ENCODE assay signal across 21 cellular contexts in the genomic region with DNA sequence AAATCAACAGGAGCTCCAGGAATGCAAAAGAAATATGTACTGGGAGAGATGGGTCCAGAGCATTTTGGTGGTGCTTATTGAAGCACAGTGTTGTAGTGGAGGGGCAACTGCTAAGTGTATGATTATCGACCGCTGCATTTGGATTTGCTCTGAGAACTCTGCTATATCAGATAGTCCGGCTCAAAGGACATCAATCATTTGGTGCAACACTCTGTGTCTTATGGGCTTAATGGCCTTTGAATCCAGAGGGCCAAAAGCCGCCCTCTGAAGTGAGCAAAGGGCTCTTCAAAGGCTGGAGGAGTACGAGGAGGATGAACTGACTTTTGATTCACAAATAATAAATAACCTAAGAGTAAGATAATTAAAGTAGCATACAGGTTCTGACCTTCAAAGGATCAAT. TPM values are rescaled to one million over a fixed set of nuclear protein-coding genes. Genes with fewer than 3 reads are reported as not detected.
DNase-seq lines count a peak whose midpoint lies in the region; ATAC-seq, FAIRE-seq and TF ChIP-seq lines count a peak whose summit lies in the region.
"Had no signal": no experiment of that assay in that cellular context is flagged by ENCODE, and none has a peak within 500 bp of the region (broad histone marks: within the 10 kb centered on the region; RNA-seq: fewer than 3 reads in every experiment).

No MANE protein-coding gene starts in this region.

- H3K9me3 ChIP-seq in OCI-LY3 (ENCODE audit: insufficient read depth, low read length) (no peaks in the 10 kb centered on the region), K562 (replicated peaks; ENCODE audit: control insufficient read depth, insufficient read depth, low read depth, low read length) (no peaks in the 10 kb centered on the region)
- H3K9me3 ChIP-seq: A549, Caco-2 had no signal

- CTCF ChIA-PET in K562 (lab: Yijun Ruan, JAX; ENCODE audit: low intra/inter-chr PET ratio), result no interaction called here

- H3K79me2 ChIP-seq in OCI-LY3 (ENCODE audit: low read length), result peaks cover 30% of the 10 kb centered on the region
- no peaks in the 10 kb centered on the region for H3K79me2 ChIP-seq in K562 (ENCODE audit: control insufficient read depth, insufficient read depth, low read length)

- BruUV-seq in K562 (replicated peaks; lab: Mats Ljungman, UMichigan), result no TSS peak

- TF ChIP-seq CTCF in OCI-LY3 (IDR thresholded peaks at IDR 0.05; ENCODE audit: low read depth, low read length), result no peak
- TF ChIP-seq CTCF in K562 (IDR thresholded peaks at IDR 0.05 in 2 of 3, conservative IDR thresholded peaks at IDR 0.05 in 1 of 3; ENCODE audit: insufficient read depth in 2 of 3, low read depth in 1 of 3, low read length in 3 of 3), result no peak

- H4K20me1 ChIP-seq in OCI-LY3 (ENCODE audit: insufficient read depth, low read length), result no peaks in the 10 kb centered on the region
- no peaks in the 10 kb centered on the region for H4K20me1 ChIP-seq in K562 (replicated peaks; ENCODE audit: control insufficient read depth, insufficient read depth, low read length)
- H4K20me1 ChIP-seq: BLaER1 treated with 17β-estradiol and CSF1 and Interleukin-3, amounts not matched to agents 10 nM and 100 nM had no signal

- FAIRE-seq in K562 (lab: Jason Lieb, UNC), result no peak
- FAIRE-seq: A549, D721Med, G401.6, GM19239 had no signal

- no peak for TF ChIP-seq EP300 in K562 (IDR thresholded peaks at IDR 0.05; ENCODE audit: low read length)

- H2AFZ ChIP-seq in OCI-LY3 (ENCODE audit: low read depth, low read length) (no peak overlapping the region), K562 (ENCODE audit: low read depth, low read length) (no peak overlapping the region; the same call in 1 of the 2 replicates)

- no peaks in the 10 kb centered on the region for H3K27me3 ChIP-seq in OCI-LY3 (ENCODE audit: low read depth, low read length)
- no peaks in the 10 kb centered on the region for H3K27me3 ChIP-seq in K562 (ENCODE audit: control insufficient read depth in 2 of 2, insufficient read depth in 2 of 2, low read length in 2 of 2)
- H3K27me3 ChIP-seq: BLaER1 treated with 17β-estradiol and CSF1 and Interleukin-3, amounts not matched to agents 10 nM and 100 nM had no signal

- no peak for ATAC-seq in K562
- ATAC-seq: A549; CD8-positive, alpha-beta T cell had no signal

- in situ Hi-C loops in K562 (cut with MboI), result no loop called here

- H3K27ac ChIP-seq in OCI-LY3 (ENCODE audit: low read length) (peak overlapping the region; percentile 99), K562 (ENCODE audit: extremely low read depth, low read depth, low read length) (no peak overlapping the region)
- H3K27ac ChIP-seq: 22Rv1; A549; BLaER1 treated with 17β-estradiol and CSF1 and Interleukin-3, amounts not matched to agents 10 nM and 100 nM; C4-2B had no signal

- H3K36me3 ChIP-seq in OCI-LY3 (replicated peaks; ENCODE audit: low read depth, low read length), result peaks cover 8% of the 10 kb centered on the region
- no peaks in the 10 kb centered on the region for H3K36me3 ChIP-seq in K562 (ENCODE audit: control insufficient read depth, insufficient read depth, low read length)
- H3K36me3 ChIP-seq: BLaER1 treated with 17β-estradiol and CSF1 and Interleukin-3, amounts not matched to agents 10 nM and 100 nM had no signal

- H3K4me1 ChIP-seq in OCI-LY3 (ENCODE audit: low read length), result peaks cover 84% of the 10 kb centered on the region
- no peaks in the 10 kb centered on the region; a peak in 1 of 5 replicates for H3K4me1 ChIP-seq in K562 (replicated peaks in 1 of 2; ENCODE audit: control insufficient read depth in 2 of 2, insufficient read depth in 2 of 2, low read length in 2 of 2)
- H3K4me1 ChIP-seq: A549, Caco-2 had no signal

- TF ChIP-seq RAD21 in K562 (CRISPR knock-in tag; conservative IDR thresholded peaks at IDR 0.05 in 1 of 2, IDR thresholded peaks at IDR 0.05 in 1 of 2), result no peak

- no peaks in the 10 kb centered on the region for H3K9me1 ChIP-seq in K562 (ENCODE audit: control insufficient read depth, insufficient read depth, low read length)

- 37% methylated on average over 5 of the region's 5 CpGs for WGBS in K562 (ENCODE audit: insufficient coverage, low coverage, missing lambda C conversion rate)

- H3K4me3 ChIP-seq in OCI-LY3 (ENCODE audit: low read length), result peak overlapping the region; percentile 64; the same call in 1 of the 2 replicates
- no peak overlapping the region for H3K4me3 ChIP-seq in K562
- H3K4me3 ChIP-seq: A549; BLaER1 treated with 17β-estradiol and CSF1 and Interleukin-3, amounts not matched to agents 10 nM and 100 nM had no signal

- POLR2A ChIA-PET in K562 (lab: Yijun Ruan, JAX), result no interaction called here

- intact Hi-C loops in K562 (cut with micrococcal nuclease), result no loop called here

- no peak for TF ChIP-seq POLR2A in K562 (conservative IDR thresholded peaks at IDR 0.05)

- peak overlapping the region; percentile 96 for H3K9ac ChIP-seq in OCI-LY3 (ENCODE audit: low read length)
- no peak overlapping the region for H3K9ac ChIP-seq in K562 (ENCODE audit: insufficient read depth in 1 of 2, low read depth in 2 of 2, low read length in 2 of 2)
- H3K9ac ChIP-seq: BLaER1 treated with 17β-estradiol and CSF1 and Interleukin-3, amounts not matched to agents 10 nM and 100 nM had no signal

- DNase-seq in NCI-H82 (lab: John Stamatoyannopoulos, UW) (peak; percentile 38), NCI-H82 treated with DMSO at 0.1 percent for 48 hours (lab: John Stamatoyannopoulos, UW; ENCODE audit: unreplicated experiment) (no peak), K562 (ENCODE audit: extremely low read depth in 1 of 4, low spot score in 3 of 4) (no peak)
- DNase-seq in activated T-cell treated with anti-CD3 and anti-CD28 coated beads, Interleukin-2, amount 50 U/mL, for 48 hours, result no peak
- DNase-seq: AML-193; Caco-2; Calu3; CD4-positive, alpha-beta T cell; CD8-positive, alpha-beta T cell; DMS79 treated with DMSO at 0.1 percent for 48 hours; GF-D8 had no signal

- peak overlapping the region; percentile 90 for H3K4me2 ChIP-seq in OCI-LY3 (ENCODE audit: low read length)
- no peak overlapping the region for H3K4me2 ChIP-seq in K562 (ENCODE audit: insufficient read depth, low read length)
- H3K4me2 ChIP-seq: A549 had no signal

TF ChIP-seq in K562, 482 proteins besides CTCF, POLR2A, EP300 and RAD21 (continues in another document):
- TF ChIP-seq, protein P1, sequence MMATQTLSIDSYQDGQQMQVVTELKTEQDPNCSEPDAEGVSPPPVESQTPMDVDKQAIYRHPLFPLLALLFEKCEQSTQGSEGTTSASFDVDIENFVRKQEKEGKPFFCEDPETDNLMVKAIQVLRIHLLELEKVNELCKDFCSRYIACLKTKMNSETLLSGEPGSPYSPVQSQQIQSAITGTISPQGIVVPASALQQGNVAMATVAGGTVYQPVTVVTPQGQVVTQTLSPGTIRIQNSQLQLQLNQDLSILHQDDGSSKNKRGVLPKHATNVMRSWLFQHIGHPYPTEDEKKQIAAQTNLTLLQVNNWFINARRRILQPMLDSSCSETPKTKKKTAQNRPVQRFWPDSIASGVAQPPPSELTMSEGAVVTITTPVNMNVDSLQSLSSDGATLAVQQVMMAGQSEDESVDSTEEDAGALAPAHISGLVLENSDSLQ (IDR thresholded peaks at IDR 0.05), result peak; percentile 35; the same call in 1 of the 2 replicates
- TF ChIP-seq POLR2B (IDR thresholded peaks at IDR 0.05; ENCODE audit: low read depth, partially characterized antibody) (no peak), TRIM28 (IDR thresholded peaks at IDR 0.05) (no peak), KLF13 (tag; IDR thresholded peaks at IDR 0.05; ENCODE audit: borderline replicate concordance, low read depth) (no peak), TCF7 (IDR thresholded peaks at IDR 0.05; ENCODE audit: borderline replicate concordance) (no peak)
- TF ChIP-seq, protein P2, sequence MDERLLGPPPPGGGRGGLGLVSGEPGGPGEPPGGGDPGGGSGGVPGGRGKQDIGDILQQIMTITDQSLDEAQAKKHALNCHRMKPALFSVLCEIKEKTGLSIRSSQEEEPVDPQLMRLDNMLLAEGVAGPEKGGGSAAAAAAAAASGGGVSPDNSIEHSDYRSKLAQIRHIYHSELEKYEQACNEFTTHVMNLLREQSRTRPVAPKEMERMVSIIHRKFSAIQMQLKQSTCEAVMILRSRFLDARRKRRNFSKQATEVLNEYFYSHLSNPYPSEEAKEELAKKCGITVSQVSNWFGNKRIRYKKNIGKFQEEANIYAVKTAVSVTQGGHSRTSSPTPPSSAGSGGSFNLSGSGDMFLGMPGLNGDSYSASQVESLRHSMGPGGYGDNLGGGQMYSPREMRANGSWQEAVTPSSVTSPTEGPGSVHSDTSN (CRISPR knock-in tag; IDR thresholded peaks at IDR 0.05; ENCODE audit: low read depth), result no peak
- TF ChIP-seq, protein P2 (tag; conservative IDR thresholded peaks at IDR 0.05; ENCODE audit: low read depth), result peak; percentile 47; the same call in 1 of the 2 replicates
- TF ChIP-seq, protein P3, sequence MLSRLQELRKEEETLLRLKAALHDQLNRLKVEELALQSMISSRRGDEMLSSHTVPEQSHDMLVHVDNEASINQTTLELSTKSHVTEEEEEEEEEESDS (CRISPR knock-in tag; IDR thresholded peaks at IDR 0.05), result no peak

RNA-seq across cellular contexts. Expression of gene IKZF1, which starts 9.4 kb away (rescaled TPM):
- 53.3 and 122 TPM in 2 replicates for total RNA-seq in K562 (2011; cell fraction: chromatin; rRNA removed; ENCODE audit: low replicate concordance)
- total RNA-seq in K562 (2011; cell fraction: nucleolus; rRNA removed), result 37.5 and 50.9 TPM in 2 replicates
- 76.8 and 139 TPM in 2 replicates for total RNA-seq in K562 (2011; cell fraction: nucleoplasm; rRNA removed)
- 66.5 and 98.0 TPM in 2 replicates for total RNA-seq in K562 (2014; rRNA removed)
- total RNA-seq in K562 (2014; rRNA removed; fragmentation: Illumina TruSeq; extraction: Trizol), result 43.8 and 45.6 TPM in 2 replicates
- total RNA-seq in K562 (2015; rRNA removed; fragmentation: Illumina TruSeq; extraction: Trizol), result 43.4 and 44.7 TPM in 2 replicates
- total RNA-seq in K562 (2021), result 85.3 and 96.6 TPM in 2 replicates
- polyA plus RNA-seq in K562 (2011; rRNA removed), result 28.4 and 36.2 TPM in 2 replicates
- polyA plus RNA-seq in K562 (2011; cell fraction: cytosol; rRNA removed), result 34.4 and 57.9 TPM in 2 replicates
- polyA plus RNA-seq in K562 (2011; cell fraction: nucleus; rRNA removed), result 43.0 and 50.8 TPM in 2 replicates
- 35.8 and 46.0 TPM in 2 replicates for polyA plus RNA-seq in K562 (2012)
- polyA plus RNA-seq in K562 (2014; fragmentation: Illumina TruSeq; extraction: Trizol), result 37.3 and 50.3 TPM in 2 replicates
- polyA plus RNA-seq in K562 (2014; fragmentation: Nextera tagmentation; extraction: Ambion mirVana), result 10 to 100 TPM; 12.6 to 14.7 TPM
- polyA plus RNA-seq in K562 (2014; rRNA removed), result 30.9 and 37.2 TPM in 2 replicates
- polyA minus RNA-seq in K562 (2011; rRNA and poly(A)+ RNA removed), result 82.8 and 85.1 TPM in 2 replicates
- 60.8 and 72.3 TPM in 2 replicates for polyA minus RNA-seq in K562 (2011; cell fraction: cytosol; rRNA and poly(A)+ RNA removed)
- 77.0 and 96.0 TPM in 2 replicates for polyA minus RNA-seq in K562 (2011; cell fraction: nucleus; rRNA and poly(A)+ RNA removed)
- total RNA-seq: A172, Caco-2 had no signal
- polyA plus RNA-seq: A549, BJ had no signal
